Comparison of ENCODE assay signal across 22 cellular contexts in the genomic region with DNA sequence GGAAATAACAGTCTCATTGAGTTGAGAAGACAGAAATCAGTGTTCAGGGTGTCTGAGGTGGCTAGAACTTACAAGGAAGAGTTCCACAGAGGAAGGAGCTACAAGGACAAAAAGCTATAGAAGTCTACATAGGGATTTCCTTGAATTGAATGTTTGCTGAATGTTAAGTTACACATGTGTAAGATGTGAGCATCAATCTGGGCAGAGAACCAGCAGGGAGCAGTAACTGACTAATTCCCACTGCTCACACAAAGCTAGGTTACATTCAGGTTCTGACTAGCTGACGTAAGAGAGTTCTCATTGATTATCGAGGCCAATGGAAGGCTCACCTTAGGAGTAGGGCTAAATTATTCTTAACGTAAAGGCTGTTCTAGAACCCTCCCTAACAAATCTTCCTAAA.
"Had no signal": no experiment of that assay in that cellular context is flagged by ENCODE, and none has a peak within 500 bp of the region (broad histone marks: within the 10 kb centered on the region; RNA-seq: fewer than 3 reads in every experiment).

No MANE protein-coding gene starts in this region.

- H3K27me3 ChIP-seq: ascending aorta, breast epithelium, esophagus squamous epithelium, left lung, sigmoid colon, vagina had no signal

- H3K27ac ChIP-seq: ascending aorta, breast epithelium, coronary artery, esophagus squamous epithelium, left lung, sigmoid colon, thoracic aorta, vagina had no signal

- H3K4me3 ChIP-seq: ascending aorta, breast epithelium, coronary artery, esophagus squamous epithelium, left lung, lung, sigmoid colon, smooth muscle cell, thoracic aorta, vagina had no signal

- ATAC-seq: activated naive CD4-positive, alpha-beta T cell treated with anti-CD3 and anti-CD28 coated beads, Interleukin-2, amount 50 U/mL, for 72 hours; activated T-helper 17 cell treated with anti-CD3 and anti-CD28 coated beads, Interleukin-2, amount 50 U/mL, for 72 hours; left lung had no signal

- H3K9me3 ChIP-seq: ascending aorta, breast epithelium, esophagus squamous epithelium, left lung, sigmoid colon, thoracic aorta, vagina had no signal

- H3K36me3 ChIP-seq: breast epithelium had no signal

- H3K4me1 ChIP-seq: ascending aorta, breast epithelium, esophagus squamous epithelium, left lung, vagina had no signal

- DNase-seq: activated CD4-positive, alpha-beta T cell treated with anti-CD3 and anti-CD28 coated beads for 1 hour; activated CD4-positive, alpha-beta T cell treated with anti-CD3 and anti-CD28 coated beads, Interleukin-2, amount 50 U/mL, for 4 hours; activated CD8-positive, alpha-beta memory T cell treated with anti-CD3 and anti-CD28 coated beads for 24 hours; activated CD8-positive, alpha-beta memory T cell treated with anti-CD3 and anti-CD28 coated beads, Interleukin-2, amount 50 U/mL, for 4 hours; activated T-cell treated with anti-CD3 and anti-CD28 coated beads, Interleukin-2, amount 50 U/mL, for 24 hours; endodermal cell; esophagus squamous epithelium; left lung; naive B cell; occipital lobe; sigmoid colon; stimulated activated CD4-positive, alpha-beta T cell treated with anti-CD3 and anti-CD28 coated beads, Interleukin-4, amount 100 ng/mL, for 1 hour; stimulated activated naive CD4-positive, alpha-beta T cell had no signal
